ENCODE assay signal across 2 cellular contexts in the genomic region with DNA sequence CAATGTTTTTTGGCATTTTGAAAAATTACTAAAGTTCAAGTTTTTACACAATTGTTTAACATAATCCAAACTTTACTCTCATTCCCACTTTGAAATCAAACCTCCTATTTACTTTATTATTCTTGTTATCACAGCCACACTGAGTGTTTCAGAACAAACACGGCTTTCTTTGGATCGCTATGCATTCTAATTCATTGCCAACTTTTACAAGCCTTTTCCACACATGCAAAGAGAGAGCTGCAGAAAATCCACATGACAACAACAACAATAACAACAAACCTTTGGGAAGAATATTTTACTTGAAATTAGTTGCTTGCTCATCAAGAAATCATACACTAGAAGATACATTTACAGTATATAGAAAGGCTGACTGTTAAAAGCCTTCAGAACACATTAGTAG.
TF ChIP-seq lines count a peak whose summit lies in the region.

No MANE protein-coding gene starts in this region.

TF ChIP-seq in WTC11, 78 proteins besides CTCF, POLR2A, EP300 and RAD21 (continued from another document):
- TF ChIP-seq, protein P1, sequence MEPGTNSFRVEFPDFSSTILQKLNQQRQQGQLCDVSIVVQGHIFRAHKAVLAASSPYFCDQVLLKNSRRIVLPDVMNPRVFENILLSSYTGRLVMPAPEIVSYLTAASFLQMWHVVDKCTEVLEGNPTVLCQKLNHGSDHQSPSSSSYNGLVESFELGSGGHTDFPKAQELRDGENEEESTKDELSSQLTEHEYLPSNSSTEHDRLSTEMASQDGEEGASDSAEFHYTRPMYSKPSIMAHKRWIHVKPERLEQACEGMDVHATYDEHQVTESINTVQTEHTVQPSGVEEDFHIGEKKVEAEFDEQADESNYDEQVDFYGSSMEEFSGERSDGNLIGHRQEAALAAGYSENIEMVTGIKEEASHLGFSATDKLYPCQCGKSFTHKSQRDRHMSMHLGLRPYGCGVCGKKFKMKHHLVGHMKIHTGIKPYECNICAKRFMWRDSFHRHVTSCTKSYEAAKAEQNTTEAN (CRISPR knock-in tag; IDR thresholded peaks at IDR 0.05) = no peak
- TF ChIP-seq, protein P2, sequence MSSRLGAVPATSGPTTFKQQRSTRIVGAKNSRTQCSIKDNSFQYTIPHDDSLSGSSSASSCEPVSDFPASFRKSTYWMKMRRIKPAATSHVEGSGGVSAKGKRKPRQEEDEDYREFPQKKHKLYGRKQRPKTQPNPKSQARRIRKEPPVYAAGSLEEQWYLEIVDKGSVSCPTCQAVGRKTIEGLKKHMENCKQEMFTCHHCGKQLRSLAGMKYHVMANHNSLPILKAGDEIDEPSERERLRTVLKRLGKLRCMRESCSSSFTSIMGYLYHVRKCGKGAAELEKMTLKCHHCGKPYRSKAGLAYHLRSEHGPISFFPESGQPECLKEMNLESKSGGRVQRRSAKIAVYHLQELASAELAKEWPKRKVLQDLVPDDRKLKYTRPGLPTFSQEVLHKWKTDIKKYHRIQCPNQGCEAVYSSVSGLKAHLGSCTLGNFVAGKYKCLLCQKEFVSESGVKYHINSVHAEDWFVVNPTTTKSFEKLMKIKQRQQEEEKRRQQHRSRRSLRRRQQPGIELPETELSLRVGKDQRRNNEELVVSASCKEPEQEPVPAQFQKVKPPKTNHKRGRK (CRISPR knock-in tag; IDR thresholded peaks at IDR 0.05; ENCODE audit: borderline replicate concordance) = no peak
- TF ChIP-seq ZNF396 (CRISPR knock-in tag; IDR thresholded peaks at IDR 0.05; ENCODE audit: borderline replicate concordance) (no peak), FOXJ3 (CRISPR knock-in tag; IDR thresholded peaks at IDR 0.05; ENCODE audit: borderline replicate concordance) (no peak), ATF3 (CRISPR knock-in tag; conservative IDR thresholded peaks at IDR 0.05) (no peak), FOXP1 (CRISPR knock-in tag; IDR thresholded peaks at IDR 0.05; ENCODE audit: borderline replicate concordance) (no peak), ZNF671 (CRISPR knock-in tag; IDR thresholded peaks at IDR 0.05) (no peak), SMAD4 (CRISPR knock-in tag; IDR thresholded peaks at IDR 0.05) (no peak), RELA (CRISPR knock-in tag; IDR thresholded peaks at IDR 0.05; ENCODE audit: borderline replicate concordance) (no peak), ETV6 (CRISPR knock-in tag; IDR thresholded peaks at IDR 0.05) (no peak), GTF2I (CRISPR knock-in tag; conservative IDR thresholded peaks at IDR 0.05) (no peak), NR3C1 (CRISPR knock-in tag; conservative IDR thresholded peaks at IDR 0.05; ENCODE audit: low read depth) (no peak), EMX1 (CRISPR knock-in tag; IDR thresholded peaks at IDR 0.05) (no peak), SOX15 (CRISPR knock-in tag; IDR thresholded peaks at IDR 0.05) (no peak), NR2C2 (CRISPR knock-in tag; IDR thresholded peaks at IDR 0.05) (no peak)
- TF ChIP-seq, protein P3, sequence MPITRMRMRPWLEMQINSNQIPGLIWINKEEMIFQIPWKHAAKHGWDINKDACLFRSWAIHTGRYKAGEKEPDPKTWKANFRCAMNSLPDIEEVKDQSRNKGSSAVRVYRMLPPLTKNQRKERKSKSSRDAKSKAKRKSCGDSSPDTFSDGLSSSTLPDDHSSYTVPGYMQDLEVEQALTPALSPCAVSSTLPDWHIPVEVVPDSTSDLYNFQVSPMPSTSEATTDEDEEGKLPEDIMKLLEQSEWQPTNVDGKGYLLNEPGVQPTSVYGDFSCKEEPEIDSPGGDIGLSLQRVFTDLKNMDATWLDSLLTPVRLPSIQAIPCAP (CRISPR knock-in tag; IDR thresholded peaks at IDR 0.05) = no peak

TF ChIP-seq in neural cell, 6 proteins besides CTCF, POLR2A, EP300 and RAD21 (continued from another document):
- TF ChIP-seq REST (IDR thresholded peaks at IDR 0.05; ENCODE audit: borderline replicate concordance) (no peak), EZH2 (IDR thresholded peaks at IDR 0.05; ENCODE audit: borderline replicate concordance, insufficient read depth, low read length, poor library complexity, severe bottlenecking) (no peak)
